In genomic region chr3:47791193-47791855, GRCh38 we compare ENCODE assay signal across 17 cellular contexts.
"Had no signal": no experiment of that assay in that cellular context is flagged by ENCODE, and none has a peak within 500 bp of the region (broad histone marks: within the 10 kb centered on the region; RNA-seq: fewer than 3 reads in every experiment).

No MANE protein-coding gene starts in this region.

- H3K27me3 ChIP-seq: body of pancreas, colonic mucosa, left lung, ovary, upper lobe of right lung had no signal

- ATAC-seq: activated CD8-positive, alpha-beta T cell treated with anti-CD3 and anti-CD28 coated beads for 36 hours; body of pancreas; left lung; upper lobe of right lung had no signal

- DNase-seq: activated B cell treated with CpG ODN at 0.5 μM for 24 hours; activated CD4-positive, alpha-beta T cell treated with anti-CD3 and anti-CD28 coated beads for 48 hours; activated CD8-positive, alpha-beta T cell treated with anti-CD3 and anti-CD28 coated beads for 36 hours; activated effector memory CD4-positive, alpha-beta T cell treated with anti-CD3 and anti-CD28 coated beads, Interleukin-2, amount 50 U/mL, for 16 hours; activated T-cell treated with anti-CD3 and anti-CD28 coated beads, Interleukin-2, amount 50 U/mL, for 48 hours; amygdala; body of pancreas; central memory CD4-positive, alpha-beta T cell; colonic mucosa; hippocampal formation; naive B cell; ovary; stimulated activated CD4-positive, alpha-beta T cell treated with anti-CD3 and anti-CD28 coated beads, Interleukin-12 subunit alpha, Interleukin-12 subunit beta, amount 100 ng/mL, for 4 hours; stimulated activated CD4-positive, alpha-beta T cell treated with anti-CD3 and anti-CD28 coated beads, Interleukin-2, amount 100 ng/mL, for 24 hours; upper lobe of right lung had no signal

- H3K36me3 ChIP-seq: colonic mucosa, left lung, ovary, thoracic aorta, upper lobe of right lung had no signal

- H3K27ac ChIP-seq: body of pancreas, colonic mucosa, left lung, ovary, thoracic aorta, upper lobe of right lung had no signal

- H3K4me1 ChIP-seq: colonic mucosa, upper lobe of right lung had no signal

- H3K4me3 ChIP-seq: body of pancreas, colonic mucosa, left lung, ovary, thoracic aorta, upper lobe of right lung had no signal

- H3K9me3 ChIP-seq: body of pancreas, colonic mucosa, ovary, thoracic aorta, upper lobe of right lung had no signal
